Comparison of ENCODE assay signal across 22 cellular contexts in the genomic region with DNA sequence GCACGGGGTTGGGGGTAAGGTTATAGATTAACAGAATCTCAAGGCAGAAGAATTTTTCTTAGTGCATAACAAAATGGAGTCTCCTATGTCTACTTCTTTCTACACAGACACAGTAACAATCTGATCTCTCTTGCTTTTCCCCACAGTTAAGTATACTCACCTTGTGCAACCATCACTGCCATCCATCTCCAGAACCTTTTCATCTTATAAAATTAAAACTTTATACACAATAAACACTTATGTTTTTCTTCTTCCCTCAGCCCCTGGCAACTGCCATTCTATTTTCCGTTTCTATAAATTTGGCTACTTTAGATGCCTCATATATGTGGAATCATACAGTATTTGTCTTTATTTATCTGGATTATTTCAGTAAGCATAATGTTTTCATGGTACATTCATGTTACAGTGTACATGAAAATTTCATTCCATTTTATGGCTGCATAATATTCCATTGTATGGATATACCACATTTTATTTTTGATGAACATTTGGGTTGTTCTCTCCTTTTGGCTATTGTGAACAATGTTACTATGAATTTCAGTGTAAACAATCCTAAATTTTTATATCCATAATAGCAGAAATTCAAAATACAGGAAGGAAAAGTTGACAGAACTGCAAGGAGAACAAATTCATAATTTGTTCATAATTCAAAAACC. TPM values are rescaled to one million over a fixed set of nuclear protein-coding genes. Genes with fewer than 3 reads are reported as not detected.
"Had no signal": no experiment of that assay in that cellular context is flagged by ENCODE, and none has a peak within 500 bp of the region (broad histone marks: within the 10 kb centered on the region; RNA-seq: fewer than 3 reads in every experiment).

No MANE protein-coding gene starts in this region.

- H3K36me3 ChIP-seq: heart right ventricle, sigmoid colon, tibial nerve, upper lobe of right lung, vagina had no signal

- H3K4me1 Mint-ChIP-seq: naive B cell; nephron progenitor cell; stimulated activated naive B cell treated with anti-CD40 and anti-IgM and Interleukin-4, amounts not matched to agents 10 μg/mL and 1 μg/mL and 100 μg/mL, for 72 hours; stimulated activated naive CD8-positive, alpha-beta T cell treated with anti-CD3 and anti-CD28 coated beads, Interleukin-15, amount 100 ng/mL, for 72 hours had no signal

- H3K4me1 ChIP-seq: heart right ventricle, sigmoid colon, testis, tibial nerve, upper lobe of right lung, vagina had no signal

- H3K4me3 ChIP-seq: heart right ventricle, sigmoid colon, skin epidermis, testis, tibial nerve, upper lobe of right lung, vagina had no signal

- H3K4me3 Mint-ChIP-seq: naive B cell; nephron progenitor cell; stimulated activated naive B cell treated with anti-CD40 and anti-IgM and Interleukin-4, amounts not matched to agents 10 μg/mL and 1 μg/mL and 100 μg/mL, for 72 hours; stimulated activated naive CD8-positive, alpha-beta T cell treated with anti-CD3 and anti-CD28 coated beads, Interleukin-15, amount 100 ng/mL, for 72 hours had no signal

- H3K27ac ChIP-seq: heart right ventricle, sigmoid colon, skin epidermis, testis, tibial nerve, upper lobe of right lung, vagina had no signal

- H3K36me3 Mint-ChIP-seq: stimulated activated naive B cell treated with anti-CD40 and anti-IgM and Interleukin-4, amounts not matched to agents 10 μg/mL and 1 μg/mL and 100 μg/mL, for 72 hours had no signal

- DNase-seq: dermis blood vessel endothelial cell; foreskin melanocyte; heart right ventricle; left colon; mesendoderm; naive B cell; nephron progenitor cell; sigmoid colon; stimulated activated CD4-positive, alpha-beta T cell treated with anti-CD3 and anti-CD28 coated beads, Interleukin-2, amount 100 ng/mL, for 24 hours; stimulated activated CD4-positive, alpha-beta T cell treated with anti-CD3 and anti-CD28 coated beads, Interleukin-4, amount 100 ng/mL, for 4 hours; stimulated activated naive B cell treated with anti-CD40 and anti-IgM and Interleukin-4, amounts not matched to agents 10 μg/mL and 1 μg/mL and 100 μg/mL, for 72 hours; stimulated activated naive CD8-positive, alpha-beta T cell treated with anti-CD3 and anti-CD28 coated beads, Interleukin-15, amount 100 ng/mL, for 72 hours; testis; upper lobe of right lung had no signal

- H3K27me3 ChIP-seq: sigmoid colon, testis, tibial nerve, upper lobe of right lung, vagina had no signal

- FAIRE-seq: endothelial cell of umbilical vein had no signal

- H3K27ac Mint-ChIP-seq: naive B cell; nephron progenitor cell; stimulated activated naive B cell treated with anti-CD40 and anti-IgM and Interleukin-4, amounts not matched to agents 10 μg/mL and 1 μg/mL and 100 μg/mL, for 72 hours; stimulated activated naive CD8-positive, alpha-beta T cell treated with anti-CD3 and anti-CD28 coated beads, Interleukin-15, amount 100 ng/mL, for 72 hours had no signal

- ATAC-seq: heart right ventricle; left colon; stimulated activated naive B cell treated with anti-CD40 and anti-IgM and Interleukin-4, amounts not matched to agents 10 μg/mL and 1 μg/mL and 100 μg/mL, for 72 hours; stimulated activated naive CD8-positive, alpha-beta T cell treated with anti-CD3 and anti-CD28 coated beads, Interleukin-15, amount 100 ng/mL, for 72 hours; upper lobe of right lung had no signal

- H3K9me3 ChIP-seq: testis, upper lobe of right lung, vagina had no signal

RNA-seq across cellular contexts. Expression of a gene that starts 25.7 kb away (rescaled TPM):
- total RNA-seq: dermis blood vessel endothelial cell, endothelial cell of umbilical vein, lung microvascular endothelial cell, osteoblast, pulmonary artery endothelial cell, subcutaneous adipose tissue, vagina had no signal
- polyA plus RNA-seq: endothelial cell of umbilical vein had no signal
